ENCODE assay signal across 28 cellular contexts in the genomic region with DNA sequence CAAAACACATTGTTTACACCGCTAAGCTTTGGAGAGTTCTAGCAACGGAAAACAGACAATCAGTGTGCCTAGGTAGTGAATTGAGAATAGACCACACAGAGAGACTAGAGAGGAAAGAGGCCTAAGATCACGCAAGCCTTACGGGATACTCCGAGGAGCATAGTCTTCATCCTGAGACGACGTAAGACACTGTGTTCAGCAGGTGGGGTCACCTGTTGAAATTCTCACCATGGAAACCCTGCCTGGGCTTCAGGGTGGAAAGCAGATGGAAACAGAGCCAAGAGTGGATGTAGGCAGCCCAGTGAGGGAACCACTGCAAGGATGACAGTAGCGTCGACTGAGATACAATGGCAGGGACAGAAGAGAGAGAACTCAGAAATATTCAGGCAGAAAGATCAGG.
"Had no signal": no experiment of that assay in that cellular context is flagged by ENCODE, and none has a peak within 500 bp of the region (broad histone marks: within the 10 kb centered on the region; RNA-seq: fewer than 3 reads in every experiment).

No MANE protein-coding gene starts in this region.

- H3K36me3 ChIP-seq: ovary, uterus had no signal

- H3K27ac Mint-ChIP-seq: mesothelial cell of epicardium; natural killer cell; nephron progenitor cell; progenitor cell of endocrine pancreas; stimulated activated memory B cell treated with anti-CD40 and anti-IgM and Interleukin-4, amounts not matched to agents 10 μg/mL and 1 μg/mL and 100 μg/mL, for 72 hours; type B pancreatic cell had no signal

- H3K4me3 Mint-ChIP-seq: mesothelial cell of epicardium; naive B cell; natural killer cell; nephron progenitor cell; neural progenitor cell; stimulated activated memory B cell treated with anti-CD40 and anti-IgM and Interleukin-4, amounts not matched to agents 10 μg/mL and 1 μg/mL and 100 μg/mL, for 72 hours; stimulated activated naive CD8-positive, alpha-beta T cell treated with anti-CD3 and anti-CD28 coated beads, Interleukin-15, amount 100 ng/mL, for 72 hours; type B pancreatic cell had no signal

- H3K4me3 ChIP-seq: hepatocyte, left lung, lower lobe of right lung, neural progenitor cell, ovary, right atrium auricular region, right lobe of liver, smooth muscle cell, tibial nerve, uterus had no signal

- H3K27me3 Mint-ChIP-seq: naive B cell; progenitor cell of endocrine pancreas; stimulated activated memory B cell treated with anti-CD40 and anti-IgM and Interleukin-4, amounts not matched to agents 10 μg/mL and 1 μg/mL and 100 μg/mL, for 72 hours; stimulated activated naive CD8-positive, alpha-beta T cell treated with anti-CD3 and anti-CD28 coated beads, Interleukin-15, amount 100 ng/mL, for 72 hours; type B pancreatic cell had no signal

- H2AFZ ChIP-seq: hepatocyte, neural progenitor cell had no signal

- H3K4me2 ChIP-seq: hepatocyte, neural progenitor cell, smooth muscle cell had no signal

- H3K4me1 Mint-ChIP-seq: naive B cell; natural killer cell; neural progenitor cell; stimulated activated memory B cell treated with anti-CD40 and anti-IgM and Interleukin-4, amounts not matched to agents 10 μg/mL and 1 μg/mL and 100 μg/mL, for 72 hours had no signal

- H3K9me3 Mint-ChIP-seq: mesothelial cell of epicardium; naive B cell; natural killer cell; nephron progenitor cell; neural progenitor cell; stimulated activated memory B cell treated with anti-CD40 and anti-IgM and Interleukin-4, amounts not matched to agents 10 μg/mL and 1 μg/mL and 100 μg/mL, for 72 hours; stimulated activated naive CD8-positive, alpha-beta T cell treated with anti-CD3 and anti-CD28 coated beads, Interleukin-15, amount 100 ng/mL, for 72 hours; type B pancreatic cell had no signal

- H3K27ac ChIP-seq: hepatocyte, left lung, lower lobe of right lung, neural progenitor cell, ovary, right atrium auricular region, right lobe of liver, tibial nerve, uterus had no signal

- H3K4me1 ChIP-seq: left lung, lower lobe of right lung, neural progenitor cell, right atrium auricular region, right lobe of liver, tibial nerve, uterus had no signal

- H3K9me3 ChIP-seq: left lung, lower lobe of right lung, ovary, right atrium auricular region, right lobe of liver, tibial nerve, uterus had no signal

- DNase-seq: kidney; left colon; left lung; lower lobe of right lung; mammary epithelial cell; mesendoderm; naive B cell; natural killer cell; nephron progenitor cell; ovary; right lobe of liver; stimulated activated CD4-positive, alpha-beta T cell treated with anti-CD3 and anti-CD28 coated beads, Interleukin-1b, Interleukin-23, amount 100 ng/mL, for 48 hours; stimulated activated CD4-positive, alpha-beta T cell treated with anti-CD3 and anti-CD28 coated beads, Interleukin-2, amount 100 ng/mL, for 48 hours; stimulated activated CD4-positive, alpha-beta T cell treated with anti-CD3 and anti-CD28 coated beads, Interleukin-4, amount 100 ng/mL, for 4 hours; stimulated activated CD8-positive, alpha-beta memory T cell treated with anti-CD3 and anti-CD28 coated beads, Interleukin-4, amount 100 ng/mL, for 48 hours; stimulated activated naive CD4-positive, alpha-beta T cell treated with Interleukin-2 at 50 U/mL for 16 hours; stimulated activated naive CD8-positive, alpha-beta T cell treated with anti-CD3 and anti-CD28 coated beads, Interleukin-15, amount 100 ng/mL, for 72 hours; substantia nigra; uterus had no signal

- H3K9ac ChIP-seq: neural progenitor cell had no signal

- H3K27me3 ChIP-seq: hepatocyte, left lung, neural progenitor cell, ovary, right atrium auricular region, right lobe of liver, tibial nerve, uterus had no signal
